ENCODE assay signal across 8 cellular contexts in the genomic region with DNA sequence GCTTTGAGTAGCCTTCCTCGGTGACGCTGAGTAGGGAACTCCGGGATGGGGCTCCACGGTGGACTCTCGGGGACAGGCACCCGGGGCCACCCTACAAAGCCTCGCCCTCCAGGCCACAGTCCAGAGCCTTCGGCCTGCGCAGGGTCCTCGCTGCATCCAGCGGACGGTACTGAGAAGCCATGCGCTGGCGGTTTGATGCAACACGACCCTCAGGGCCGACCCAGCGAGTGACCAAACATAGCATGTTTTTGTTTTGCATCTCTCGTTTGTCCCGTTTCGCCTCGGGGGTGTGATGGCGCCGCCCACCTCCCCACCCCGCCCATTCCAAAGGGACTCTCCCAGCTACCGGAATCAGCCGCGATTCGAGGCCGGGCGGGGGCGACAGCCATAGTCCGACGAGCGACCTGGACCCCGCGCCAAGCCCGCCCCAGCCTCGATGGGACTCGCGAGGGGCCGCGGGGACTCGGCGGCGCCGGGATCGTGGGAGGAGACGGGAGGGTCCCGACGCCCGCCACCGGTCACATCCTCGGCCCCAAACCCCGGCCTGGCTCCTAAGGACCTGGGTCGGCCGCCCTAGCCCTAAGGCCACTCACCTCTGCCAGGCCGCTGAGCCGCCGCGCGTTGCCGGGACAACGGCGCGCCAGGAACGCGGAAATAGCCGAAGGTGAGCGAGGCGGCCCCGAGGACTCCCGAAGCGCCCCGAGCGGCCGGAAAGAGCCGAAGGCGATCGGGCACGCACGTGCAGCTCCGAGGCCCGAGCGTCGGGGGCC. TPM values are rescaled to one million over a fixed set of nuclear protein-coding genes. Genes with fewer than 3 reads are reported as not detected.
DNase-seq lines count a peak whose midpoint lies in the region; ATAC-seq and TF ChIP-seq lines count a peak whose summit lies in the region.

No MANE protein-coding gene starts in this region.

- no peaks in the 10 kb centered on the region for H3K9me3 ChIP-seq in cardiac muscle cell (ENCODE audit: low read depth)
- no peaks in the 10 kb centered on the region for H3K9me3 ChIP-seq in ovary
- H3K9me3 ChIP-seq in thymus (ENCODE audit: control insufficient read depth), result no peaks in the 10 kb centered on the region

- peaks cover 13% of the 10 kb centered on the region for H3K27me3 ChIP-seq in H7 (ENCODE audit: control insufficient read depth, insufficient read depth, low read length)
- H3K27me3 ChIP-seq in cardiac muscle cell, result no peaks in the 10 kb centered on the region
- no peaks in the 10 kb centered on the region for H3K27me3 ChIP-seq in ovary
- no peaks in the 10 kb centered on the region for H3K27me3 ChIP-seq in thymus (ENCODE audit: control insufficient read depth, insufficient read depth)

- H3K27me3 Mint-ChIP-seq in activated naive CD8-positive, alpha-beta T cell treated with anti-CD3 and anti-CD28 coated beads, Interleukin-2, amount 50 U/mL, for 24 hours, result peaks cover 5% of the 10 kb centered on the region

- peaks cover 3% of the 10 kb centered on the region for H3K9me3 Mint-ChIP-seq in activated naive CD8-positive, alpha-beta T cell treated with anti-CD3 and anti-CD28 coated beads, Interleukin-2, amount 50 U/mL, for 24 hours

- TF ChIP-seq EP300 in ovary (IDR thresholded peaks at IDR 0.05), result no peak

- TF ChIP-seq POLR2A in ovary (IDR thresholded peaks at IDR 0.05), result no peak

- DNase-seq in DMS153 (lab: John Stamatoyannopoulos, UW) (peak; percentile 73), H7 (peak; percentile 98), NCI-H1092 (lab: John Stamatoyannopoulos, UW) (peak; percentile 90), T follicular helper cell (ENCODE audit: low read depth) (peak; percentile 90), cardiac muscle cell (ENCODE audit: low read depth in 1 of 2, low spot score in 1 of 2) (peak; percentile 91 to 95), ovary (peak; percentile 84 to 96 (median 90))
- DNase-seq in activated naive CD8-positive, alpha-beta T cell treated with anti-CD3 and anti-CD28 coated beads, Interleukin-2, amount 50 U/mL, for 24 hours, result peak; percentile 92

- H3K36me3 Mint-ChIP-seq in activated naive CD8-positive, alpha-beta T cell treated with anti-CD3 and anti-CD28 coated beads, Interleukin-2, amount 50 U/mL, for 24 hours (ENCODE audit: low read depth), result peaks cover 10% of the 10 kb centered on the region

- WGBS in ovary, 3 donors, result 0 to 1% (median 0%) methylated on average over 58 to 85 of the region's 85 CpGs
- 5% methylated on average over 85 of the region's 85 CpGs for WGBS in thymus

- H3K27ac ChIP-seq in cardiac muscle cell, result peak overlapping the region; percentile 79
- peak overlapping the region; percentile 24 to 67 for H3K27ac ChIP-seq in ovary
- H3K27ac ChIP-seq in thymus (ENCODE audit: low read depth), result no peak overlapping the region

- peak overlapping the region; percentile 100 for H3K27ac Mint-ChIP-seq in activated naive CD8-positive, alpha-beta T cell treated with anti-CD3 and anti-CD28 coated beads, Interleukin-2, amount 50 U/mL, for 24 hours

- H3K36me3 ChIP-seq in H7 (replicated peaks; ENCODE audit: control insufficient read depth, insufficient read depth, low read length) (peaks cover 5% of the 10 kb centered on the region), cardiac muscle cell (peaks cover 6% of the 10 kb centered on the region), ovary (no peaks in the 10 kb centered on the region), thymus (ENCODE audit: control insufficient read depth, insufficient read depth) (peaks cover 13% of the 10 kb centered on the region)

- H3K4me1 ChIP-seq in cardiac muscle cell (ENCODE audit: low read depth) (peaks cover 14% of the 10 kb centered on the region), ovary (ENCODE audit: insufficient read depth) (peaks cover 12% of the 10 kb centered on the region), thymus (ENCODE audit: control insufficient read depth, insufficient read depth, low read length) (peaks cover 21% of the 10 kb centered on the region)

- H3K4me3 Mint-ChIP-seq in activated naive CD8-positive, alpha-beta T cell treated with anti-CD3 and anti-CD28 coated beads, Interleukin-2, amount 50 U/mL, for 24 hours, result peak overlapping the region; percentile 94

- peak; percentile 37 for ATAC-seq in activated naive CD8-positive, alpha-beta T cell treated with anti-CD3 and anti-CD28 coated beads, Interleukin-2, amount 50 U/mL, for 24 hours

- TF ChIP-seq CTCF in cardiac muscle cell (IDR thresholded peaks at IDR 0.05; ENCODE audit: low read depth, low read length) (no peak), ovary (IDR thresholded peaks at IDR 0.05) (no peak)

- intact Hi-C loops in ovary (cut with DNase I), result loop anchor here in 2 of 4 donors (5.0 to 10.0 kb wide), 2 partner anchors 95 to 97 kb away; partner anchors contain the start of gene MAPK8IP3 (in 2 of the 2)

- H3K4me1 Mint-ChIP-seq in activated naive CD8-positive, alpha-beta T cell treated with anti-CD3 and anti-CD28 coated beads, Interleukin-2, amount 50 U/mL, for 24 hours, result peaks cover 34% of the 10 kb centered on the region

- peak overlapping the region; percentile 65 for H3K4me3 ChIP-seq in H7 (ENCODE audit: insufficient read depth, low read depth, low read length)
- H3K4me3 ChIP-seq in cardiac muscle cell, result peak overlapping the region; percentile 65
- peak overlapping the region; percentile 57 for H3K4me3 ChIP-seq in ovary
- H3K4me3 ChIP-seq in thymus (ENCODE audit: low read length), result peak overlapping the region; percentile 84

RNA-seq across cellular contexts. Expression of gene IFT140, which starts 1.6 kb away (rescaled TPM):
- 13.5 and 18.0 TPM in 2 replicates for total RNA-seq in H7 (2014; rRNA removed; shearing (Covaris generic))
- 40.4 and 48.9 TPM in 2 replicates for total RNA-seq in cardiac muscle cell
- 23.8 and 31.9 TPM in 2 replicates for polyA plus RNA-seq in cardiac muscle cell
- total RNA-seq in ovary, result 10 to 100 TPM; 20.7 to 43.1 (median 30.5) TPM
- 10 to 100 TPM in 1 of 2 donors, 1 to 10 TPM in 1; 8.8 to 20.3 TPM for polyA plus RNA-seq in ovary
- polyA plus RNA-seq in thymus, result 12.0 TPM

RNA-seq across cellular contexts. Expression of gene CRAMP1, which starts 1.9 kb away (rescaled TPM):
- 9.9 and 15.1 TPM in 2 replicates for total RNA-seq in H7 (2014; rRNA removed; shearing (Covaris generic))
- total RNA-seq in cardiac muscle cell, result 13.1 and 15.3 TPM in 2 replicates
- 7.7 and 10.3 TPM in 2 replicates for polyA plus RNA-seq in cardiac muscle cell
- total RNA-seq in ovary, result 10 to 100 TPM in 5 of 7 donors, 1 to 10 TPM in 2; 7.4 to 21.0 (median 20.2) TPM
- polyA plus RNA-seq in ovary, result 10 to 100 TPM in 1 of 2 donors, 1 to 10 TPM in 1; 6.9 to 11.2 TPM
- polyA plus RNA-seq in thymus, result 12.2 TPM
